ENCODE assay signal across 8 cellular contexts in the genomic region with DNA sequence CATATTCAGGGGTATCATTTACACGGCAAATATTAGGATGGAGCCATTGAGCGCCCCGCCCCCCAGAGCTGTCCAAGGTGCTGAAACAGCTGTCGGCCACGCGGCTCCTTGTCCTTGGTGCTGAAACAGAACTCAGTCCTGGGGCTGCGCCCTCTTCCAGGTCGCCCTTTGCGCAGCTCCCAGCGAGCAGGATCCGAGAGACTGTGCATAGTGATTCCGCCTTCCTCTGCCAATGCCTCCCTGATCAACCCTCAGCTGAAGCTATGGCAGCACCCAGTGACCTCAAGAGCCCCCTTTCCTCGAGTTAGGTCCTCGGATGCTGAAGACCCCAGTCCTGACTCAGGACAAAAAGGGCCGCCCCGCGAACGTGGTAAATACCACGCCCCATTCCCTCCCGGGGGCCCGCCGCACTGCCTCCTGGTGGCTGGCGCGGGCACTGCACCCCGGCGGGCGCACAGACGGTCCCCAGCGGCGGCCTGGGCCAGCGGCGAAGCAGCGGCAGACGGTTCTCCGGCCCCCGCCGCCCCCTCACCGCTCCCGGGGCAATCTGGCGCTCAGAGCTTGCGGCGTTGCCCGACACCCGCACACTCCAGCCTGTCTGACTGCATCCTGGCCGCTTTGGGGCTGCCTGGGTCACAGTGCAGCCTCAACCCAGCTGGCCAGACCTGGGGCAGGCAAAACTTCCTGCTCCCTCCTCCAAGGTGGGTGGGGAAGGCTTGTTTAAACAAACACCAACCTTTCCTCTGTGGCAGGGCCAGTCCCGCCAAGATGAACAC. TPM values are rescaled to one million over a fixed set of nuclear protein-coding genes. Genes with fewer than 3 reads are reported as not detected.
DNase-seq lines count a peak whose midpoint lies in the region; ATAC-seq and TF ChIP-seq lines count a peak whose summit lies in the region.

No MANE protein-coding gene starts in this region.

- intact Hi-C loops in mucosa of descending colon (cut with DNase I, micrococcal nuclease): no loop called here

- TF ChIP-seq CTCF in GM12874 (IDR thresholded peaks at IDR 0.05; ENCODE audit: insufficient read depth, low read depth, low read length) (peak; percentile 36), epithelial cell of proximal tubule (conservative IDR thresholded peaks at IDR 0.05; ENCODE audit: low read depth, low read length) (peak; percentile 48), mucosa of descending colon (IDR thresholded peaks at IDR 0.05) (peak; percentile 35)

- DNase-seq in NOMO-1 treated with DMSO at 0.1 percent for 48 hours (lab: John Stamatoyannopoulos, UW; ENCODE audit: unreplicated experiment): peak; percentile 80
- DNase-seq in activated CD8-positive, alpha-beta memory T cell treated with anti-CD3 and anti-CD28 coated beads, Interleukin-2, amount 50 U/mL, for 24 hours (ENCODE audit: extremely low read depth): peak; percentile 40
- DNase-seq in epithelial cell of proximal tubule (ENCODE audit: low read depth): peak; percentile 13
- DNase-seq in mucosa of descending colon: peak; percentile 74 to 88 (median 87)
- DNase-seq in stimulated activated CD8-positive, alpha-beta memory T cell treated with anti-CD3 and anti-CD28 coated beads, Interleukin-4, amount 100 ng/mL, for 48 hours: peak; percentile 89
- no peak for DNase-seq in NCI-H2081 (lab: John Stamatoyannopoulos, UW)

- no peaks in the 10 kb centered on the region for H3K36me3 ChIP-seq in mucosa of descending colon (ENCODE audit: low read depth)

- H3K4me1 ChIP-seq in mucosa of descending colon (ENCODE audit: low read depth): peaks cover 7% of the 10 kb centered on the region

- ATAC-seq in mucosa of descending colon (peak; percentile 93), GM19023 (IDR thresholded peaks at IDR 0.05; ENCODE audit: unreplicated experiment) (no peak)

- no peaks in the 10 kb centered on the region for H3K9me3 ChIP-seq in mucosa of descending colon

- H3K4me3 ChIP-seq in epithelial cell of proximal tubule (ENCODE audit: low read depth, low read length) (no peak overlapping the region), mucosa of descending colon (no peak overlapping the region)

RNA-seq across cellular contexts. Expression of a gene that starts 13.4 kb away (rescaled TPM):
- total RNA-seq in epithelial cell of proximal tubule (0.23 TPM in 1 of 2 replicates, not detected in the other), mucosa of descending colon (10 to 100 TPM in 2 of 3 donors, 1 to 10 TPM in 1; 8.2 to 19.7 (median 19.0) TPM)

RNA-seq across cellular contexts. Expression of a gene that starts 58.9 kb away (rescaled TPM):
- total RNA-seq in epithelial cell of proximal tubule (0.36 TPM in 1 of 2 replicates, not detected in the other), mucosa of descending colon (1 to 10 TPM in 1 of 3 donors, under 1 TPM in 2; 0.72 to 1.7 (median 0.89) TPM)

Comparison
In these comparisons a context has a peak if more than half of its experiments do, and no peak if none do; other contexts are left out.
1. DNase-seq: peak in NOMO-1 treated with DMSO at 0.1 percent for 48 hours (single experiment), activated CD8-positive, alpha-beta memory T cell treated with anti-CD3 and anti-CD28 coated beads, Interleukin-2, amount 50 U/mL, for 24 hours (single experiment), epithelial cell of proximal tubule (single experiment), mucosa of descending colon (3 of 3) and stimulated activated CD8-positive, alpha-beta memory T cell treated with anti-CD3 and anti-CD28 coated beads, Interleukin-4, amount 100 ng/mL, for 48 hours (single experiment); none in NCI-H2081 (0 of 2).
2. Peak in every context shown above with its lines, with median percentiles within 50 percentile points of each other: CTCF ChIP-seq.